10 cellular contexts compared by ENCODE assay signal in the genomic region with DNA sequence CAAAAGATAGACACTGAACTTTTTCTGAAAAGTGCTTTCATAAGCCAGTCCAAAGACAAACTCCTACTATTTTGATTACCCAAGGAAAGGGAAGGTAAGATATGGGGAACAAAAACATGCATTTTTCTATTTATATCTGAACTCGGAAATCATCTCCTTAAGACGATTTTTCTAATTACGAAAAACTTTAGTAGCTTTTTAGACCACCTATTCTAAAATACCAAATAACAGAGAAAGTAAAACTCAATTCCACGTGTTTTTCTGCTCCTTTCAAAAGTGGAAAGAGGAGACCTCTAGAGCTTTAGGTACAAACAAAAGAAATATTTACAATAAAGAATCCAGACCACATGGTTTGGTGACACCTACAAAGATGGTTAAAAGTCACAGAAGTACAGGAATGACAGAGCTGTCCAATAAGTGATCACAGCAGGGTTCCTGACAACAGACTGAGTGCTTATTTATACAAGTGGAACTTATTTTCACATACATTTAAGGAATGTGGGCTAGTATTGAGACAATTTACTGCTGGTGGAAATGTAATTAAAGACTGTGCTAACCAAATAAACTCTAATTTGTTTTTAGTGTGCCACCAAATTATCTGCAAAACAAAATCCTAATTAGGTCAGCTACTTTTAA. TPM values are rescaled to one million over a fixed set of nuclear protein-coding genes. Genes with fewer than 3 reads are reported as not detected.
A peak's percentile ranks its signal among the peaks of the same experiment; 100 is the strongest.
DNase-seq lines count a peak whose midpoint lies in the region; ATAC-seq and TF ChIP-seq lines count a peak whose summit lies in the region.
"Had no signal": no experiment of that assay in that cellular context is flagged by ENCODE, and none has a peak within 500 bp of the region (broad histone marks: within the 10 kb centered on the region; RNA-seq: fewer than 3 reads in every experiment).

No MANE protein-coding gene starts in this region.

- DNase-seq in DMS53 (lab: John Stamatoyannopoulos, UW) (peak; percentile 38), DMS53 treated with DMSO at 0.1 percent for 48 hours (lab: John Stamatoyannopoulos, UW; ENCODE audit: unreplicated experiment) (no peak), brain microvascular endothelial cell (peak; percentile 31), right lobe of liver (no peak), substantia nigra (lab: John Stamatoyannopoulos, UW) (no peak)
- no peak for DNase-seq in activated CD4-positive, CD25-positive, alpha-beta regulatory T cell (lab: John Stamatoyannopoulos, UW)
- DNase-seq: effector CD4-positive, alpha-beta T cell; stimulated activated CD4-positive, alpha-beta T cell treated with anti-CD3 and anti-CD28 coated beads, Interleukin-4, amount 100 ng/mL, for 24 hours had no signal

- ATAC-seq in right lobe of liver (no peak), GM21825 (IDR thresholded peaks at IDR 0.05; ENCODE audit: unreplicated experiment) (no peak)

- peak overlapping the region; percentile 84 for H3K27ac ChIP-seq in brain microvascular endothelial cell
- peak overlapping the region; percentile 88 to 97 (median 96) for H3K27ac ChIP-seq in right lobe of liver
- no peak overlapping the region for H3K27ac ChIP-seq in thymus (ENCODE audit: low read depth)
- no peak overlapping the region for H3K27ac ChIP-seq in substantia nigra (ENCODE audit: low read depth, low read length, poor library complexity, severe bottlenecking)

- no peak for TF ChIP-seq CTCF in brain microvascular endothelial cell (IDR thresholded peaks at IDR 0.05; ENCODE audit: low read depth, low read length, missing control alignments)
- no peak for TF ChIP-seq CTCF in right lobe of liver (IDR thresholded peaks at IDR 0.05)

- 10% methylated on average over 4 of the region's 4 CpGs for WGBS in right lobe of liver (ENCODE audit: insufficient coverage, low coverage, low lambda C conversion rate, missing lambda C conversion rate)
- WGBS in thymus, result 52% methylated on average over 4 of the region's 4 CpGs

- H3K4me1 ChIP-seq in right lobe of liver (peaks cover 0 to 42% (median 6%) of the 10 kb centered on the region in 4 donors), thymus (ENCODE audit: control insufficient read depth, insufficient read depth, low read length) (no peaks in the 10 kb centered on the region)

- H3K36me3 ChIP-seq in brain microvascular endothelial cell (replicated peaks) (peaks cover 6% of the 10 kb centered on the region), right lobe of liver (peaks cover 0 to 8% (median 2%) of the 10 kb centered on the region in 4 donors), thymus (ENCODE audit: control insufficient read depth, insufficient read depth) (no peaks in the 10 kb centered on the region)

- H3K27me3 ChIP-seq in brain microvascular endothelial cell (replicated peaks) (no peaks in the 10 kb centered on the region), right lobe of liver (no peaks in the 10 kb centered on the region), thymus (ENCODE audit: control insufficient read depth, insufficient read depth) (peaks cover 17% of the 10 kb centered on the region)

- peak overlapping the region; percentile 91 for H3K4me3 ChIP-seq in brain microvascular endothelial cell (ENCODE audit: low read depth, low read length)
- H3K4me3 ChIP-seq in right lobe of liver, result peak overlapping the region; percentile 1 to 81 (median 72)
- peak overlapping the region; percentile 1 for H3K4me3 ChIP-seq in thymus (ENCODE audit: low read length)

- in situ Hi-C loops in brain microvascular endothelial cell (cut with HindIII; ENCODE audit: low pct_ligation_motif_present, low sequenced_read_pairs), result no loop called here

- H3K9me3 ChIP-seq in right lobe of liver (no peaks in the 10 kb centered on the region), thymus (ENCODE audit: control insufficient read depth) (no peaks in the 10 kb centered on the region)

- intact Hi-C loops in right lobe of liver (cut with DNase I), result no loop called here

- no peak for TF ChIP-seq POLR2A in right lobe of liver (IDR thresholded peaks at IDR 0.05)

RNA-seq across cellular contexts. Expression of gene LRIG3, which starts 2.5 kb away (rescaled TPM):
- 10 to 100 TPM in 3 of 6 experiments, 1 to 10 TPM in 3; 4.2 to 13.3 (median 8.9) TPM for total RNA-seq in right lobe of liver
- polyA plus RNA-seq in thymus, result 12.5 TPM

Comparison
In these comparisons a context has a peak if more than half of its experiments do, and no peak if none do; other contexts are left out.
1. DNase-seq: peak in DMS53 (single experiment) and brain microvascular endothelial cell (single experiment); none in DMS53 treated with DMSO at 0.1 percent for 48 hours (single experiment), right lobe of liver (0 of 3), substantia nigra (0 of 49) and activated CD4-positive, CD25-positive, alpha-beta regulatory T cell (0 of 4).
2. H3K27ac ChIP-seq: peak in brain microvascular endothelial cell (single experiment) and right lobe of liver (3 of 3); none in thymus (single experiment) and substantia nigra (single experiment).
3. H3K4me3 ChIP-seq: peak in every context shown above with its lines; median percentile 91 in brain microvascular endothelial cell; 72 in right lobe of liver; 1 in thymus.